ENCODE assay signal across 35 cellular contexts in the genomic region with DNA sequence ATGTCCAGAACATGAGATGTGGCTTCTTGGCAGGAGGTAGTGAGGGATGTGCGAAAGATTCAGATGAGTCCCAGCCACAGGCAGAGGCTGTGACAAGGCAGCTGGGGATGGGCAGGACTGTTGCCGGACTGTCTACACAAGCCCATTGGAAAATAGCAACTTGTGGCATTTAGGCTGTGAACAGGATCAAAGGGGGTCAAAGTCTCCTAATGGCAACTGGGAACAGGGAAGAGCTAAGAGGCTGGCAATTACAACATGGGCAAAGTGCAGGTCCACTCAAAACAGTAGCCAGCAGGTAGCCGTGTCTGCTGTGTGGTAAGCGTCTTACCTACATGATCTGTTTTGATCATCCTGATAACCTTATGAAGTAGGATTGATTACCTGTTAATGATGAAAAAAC.
"Had no signal": no experiment of that assay in that cellular context is flagged by ENCODE, and none has a peak within 500 bp of the region (broad histone marks: within the 10 kb centered on the region; RNA-seq: fewer than 3 reads in every experiment).

No MANE protein-coding gene starts in this region.

- H3K4me1 Mint-ChIP-seq: activated naive CD4-positive, alpha-beta T cell treated with anti-CD3 and anti-CD28 coated beads, Interleukin-2, amount 50 U/mL, for 24 hours; activated naive CD8-positive, alpha-beta T cell treated with anti-CD3 and anti-CD28 coated beads, Interleukin-2, amount 10 ng/mL, durations not matched to agents 7 days and 5 days; activated T-helper 17 cell treated with anti-CD3 and anti-CD28 coated beads, Interleukin-2, amount 50 U/mL, for 72 hours; IgD-negative memory B cell had no signal

- H3K27ac Mint-ChIP-seq: activated CD4-positive, alpha-beta memory T cell treated with anti-CD3 and anti-CD28 coated beads for 36 hours; activated naive CD4-positive, alpha-beta T cell treated with anti-CD3 and anti-CD28 coated beads, Interleukin-2, amount 50 U/mL, for 24 hours; activated naive CD8-positive, alpha-beta T cell treated with anti-CD3 and anti-CD28 coated beads, Interleukin-2, amount 10 ng/mL, durations not matched to agents 7 days and 5 days; activated T-cell treated with anti-CD3 and anti-CD28 coated beads, Interleukin-2, amount 50 U/mL, for 72 hours; activated T-helper 17 cell treated with anti-CD3 and anti-CD28 coated beads, Interleukin-2, amount 50 U/mL, for 72 hours; T-helper 1 cell treated with Interleukin-12 subunit alpha and Interleukin-12 subunit beta and Interleukin-4 antibody, amounts not matched to agents 30 μg/mL and 1 μg/mL, for 36 hours; T-helper 2 cell treated with Interferon-gamma antibody and Interleukin-4, amounts not matched to agents 5 μg/mL and 100 μg/mL, for 36 hours had no signal

- H3K36me3 ChIP-seq: ascending aorta, cardiac muscle cell, MG63, SJCRH30 had no signal

- H3K4me1 ChIP-seq: SJCRH30 had no signal

- H3K9me3 Mint-ChIP-seq: activated CD4-positive, alpha-beta memory T cell treated with anti-CD3 and anti-CD28 coated beads for 36 hours; activated naive CD4-positive, alpha-beta T cell treated with anti-CD3 and anti-CD28 coated beads, Interleukin-2, amount 50 U/mL, for 24 hours; activated naive CD8-positive, alpha-beta T cell treated with anti-CD3 and anti-CD28 coated beads, Interleukin-2, amount 10 ng/mL, durations not matched to agents 7 days and 5 days; activated T-cell treated with anti-CD3 and anti-CD28 coated beads, Interleukin-2, amount 50 U/mL, for 72 hours; activated T-helper 17 cell treated with anti-CD3 and anti-CD28 coated beads, Interleukin-2, amount 50 U/mL, for 72 hours; IgD-negative memory B cell; T-helper 1 cell treated with Interleukin-12 subunit alpha and Interleukin-12 subunit beta and Interleukin-4 antibody, amounts not matched to agents 30 μg/mL and 1 μg/mL, for 36 hours; T-helper 2 cell treated with Interferon-gamma antibody and Interleukin-4, amounts not matched to agents 5 μg/mL and 100 μg/mL, for 36 hours had no signal

- H3K4me2 ChIP-seq: PC-9 had no signal

- H3K9me3 ChIP-seq: ascending aorta, MG63, SJCRH30 had no signal

- H3K4me3 Mint-ChIP-seq: activated CD4-positive, alpha-beta memory T cell treated with anti-CD3 and anti-CD28 coated beads for 36 hours; activated naive CD4-positive, alpha-beta T cell treated with anti-CD3 and anti-CD28 coated beads, Interleukin-2, amount 50 U/mL, for 24 hours; activated naive CD8-positive, alpha-beta T cell treated with anti-CD3 and anti-CD28 coated beads, Interleukin-2, amount 10 ng/mL, durations not matched to agents 7 days and 5 days; activated T-cell treated with anti-CD3 and anti-CD28 coated beads, Interleukin-2, amount 50 U/mL, for 72 hours; activated T-helper 17 cell treated with anti-CD3 and anti-CD28 coated beads, Interleukin-2, amount 50 U/mL, for 72 hours; IgD-negative memory B cell; T-helper 1 cell treated with Interleukin-12 subunit alpha and Interleukin-12 subunit beta and Interleukin-4 antibody, amounts not matched to agents 30 μg/mL and 1 μg/mL, for 36 hours; T-helper 2 cell treated with Interferon-gamma antibody and Interleukin-4, amounts not matched to agents 5 μg/mL and 100 μg/mL, for 36 hours had no signal

- H3K27me3 ChIP-seq: ascending aorta, cardiac muscle cell, MG63, SJCRH30 had no signal

- DNase-seq: activated CD4-positive, alpha-beta memory T cell treated with anti-CD3 and anti-CD28 coated beads for 36 hours; activated CD4-positive, alpha-beta T cell treated with anti-CD3 and anti-CD28 coated beads for 4 hours; activated CD4-positive, alpha-beta T cell treated with anti-CD3 and anti-CD28 coated beads, Interleukin-2, amount 50 U/mL, for 1 hour; activated gamma-delta T cell; activated naive CD4-positive, alpha-beta T cell treated with Interleukin-2 at 50 U/mL for 16 hours; activated naive CD8-positive, alpha-beta T cell treated with anti-CD3 and anti-CD28 coated beads, Interleukin-2, amount 10 ng/mL, durations not matched to agents 7 days and 5 days; activated T-cell treated with anti-CD3 and anti-CD28 coated beads, Interleukin-2, amount 50 U/mL, for 1 hour; activated T-cell treated with anti-CD3 and anti-CD28 coated beads, Interleukin-2, amount 50 U/mL, for 72 hours; amygdala; Kasumi-1; KBM-7; MG63; NCI-H1048; NCI-H1105 treated with DMSO at 0.1 percent for 48 hours; NCI-H1436; NCI-H1694; NCI-H1930; NCI-H2081 treated with DMSO at 0.1 percent for 48 hours; NCI-H226; NCI-H446 treated with DMSO at 0.1 percent for 48 hours; NCI-H524; NCI-H69; NK-92 treated with Interleukin-12 subunit alpha and Interleukin-12 subunit beta, amount 100 ng/mL, for 24 hours; PC-9; SHP77; SJCRH30 had no signal

- H3K4me3 ChIP-seq: ascending aorta, cardiac muscle cell, MG63, PC-9, SJCRH30, SK-N-MC had no signal

- H2AFZ ChIP-seq: PC-9 had no signal

- H3K27ac ChIP-seq: ascending aorta, cardiac muscle cell, PC-9, SJCRH30, SK-N-MC had no signal

- ATAC-seq: activated CD4-positive, CD25-positive, alpha-beta regulatory T cell treated with anti-CD3 and anti-CD28 coated beads, Interleukin-2, amount 50 U/mL, for 24 hours; activated T-cell treated with anti-CD3 and anti-CD28 coated beads, Interleukin-2, amount 50 U/mL, for 72 hours; activated T-helper 17 cell treated with anti-CD3 and anti-CD28 coated beads, Interleukin-2, amount 50 U/mL, for 72 hours had no signal

- H3K36me3 Mint-ChIP-seq: activated CD4-positive, alpha-beta memory T cell treated with anti-CD3 and anti-CD28 coated beads for 36 hours; activated naive CD4-positive, alpha-beta T cell treated with anti-CD3 and anti-CD28 coated beads, Interleukin-2, amount 50 U/mL, for 24 hours; activated naive CD8-positive, alpha-beta T cell treated with anti-CD3 and anti-CD28 coated beads, Interleukin-2, amount 10 ng/mL, durations not matched to agents 7 days and 5 days; IgD-negative memory B cell had no signal
